Comparison of ENCODE assay signal across 25 cellular contexts in genomic region chr18:23173912-23174311, GRCh38. TPM values are rescaled to one million over a fixed set of nuclear protein-coding genes. Genes with fewer than 3 reads are reported as not detected.
"Had no signal": no experiment of that assay in that cellular context is flagged by ENCODE, and none has a peak within 500 bp of the region (broad histone marks: within the 10 kb centered on the region; RNA-seq: fewer than 3 reads in every experiment).

No MANE protein-coding gene starts in this region.

- FAIRE-seq: islet of Langerhans, kidney, pancreas, small intestine, urothelium cell line had no signal

- H3K36me3 ChIP-seq: left lung, lower lobe of right lung, pancreas, prostate gland, spleen, suprapubic skin, thoracic aorta, tibial artery, upper lobe of right lung had no signal

- ATAC-seq: left colon; left lung; lower lobe of right lung; naive thymus-derived CD8-positive, alpha-beta T cell; pancreas; right cardiac atrium; stimulated activated effector memory CD8-positive, alpha-beta T cell treated with anti-CD3 and anti-CD28 coated beads, Interleukin-12 subunit alpha, Interleukin-12 subunit beta, amount 100 ng/mL, for 72 hours; upper lobe of right lung had no signal

- H3K27ac ChIP-seq: left lung, lower lobe of right lung, pancreas, prostate gland, spleen, suprapubic skin, thoracic aorta, tibial artery, upper lobe of right lung had no signal

- H3K9me3 ChIP-seq: left lung, lower lobe of right lung, pancreas, prostate gland, spleen, suprapubic skin, thoracic aorta, tibial artery, upper lobe of right lung had no signal

- DNase-seq: hypothalamus; immature natural killer cell; kidney; left colon; left lung; lower lobe of right lung; mesendoderm; naive thymus-derived CD8-positive, alpha-beta T cell; nucleus accumbens; pancreas; retina; right cardiac atrium; small intestine; stimulated activated CD4-positive, alpha-beta T cell treated with anti-CD3 and anti-CD28 coated beads, Interleukin-4, amount 100 ng/mL, for 24 hours; stimulated activated naive CD4-positive, alpha-beta T cell; tibial artery; trophoblast cell; upper lobe of right lung had no signal

- H3K27me3 ChIP-seq: left lung, pancreas, spleen, suprapubic skin, tibial artery, upper lobe of right lung had no signal

- H3K4me3 ChIP-seq: left lung, lower lobe of right lung, pancreas, prostate gland, spleen, suprapubic skin, thoracic aorta, tibial artery, upper lobe of right lung had no signal

- H3K4me1 ChIP-seq: prostate gland, spleen, suprapubic skin had no signal

RNA-seq across cellular contexts. Expression of gene CABLES1, which starts 38.6 kb away (rescaled TPM):
- polyA plus RNA-seq: naive thymus-derived CD8-positive, alpha-beta T cell had no signal
